29 cellular contexts compared by ENCODE assay signal in genomic region chr2:15028406-15028805, GRCh38.
"Had no signal": no experiment of that assay in that cellular context is flagged by ENCODE, and none has a peak within 500 bp of the region (broad histone marks: within the 10 kb centered on the region; RNA-seq: fewer than 3 reads in every experiment).

No MANE protein-coding gene starts in this region.

- H3K27ac ChIP-seq: ascending aorta, breast epithelium, VCaP had no signal

- H3K4me1 ChIP-seq: ascending aorta, breast epithelium had no signal

- H3K27me3 ChIP-seq: ascending aorta, breast epithelium had no signal

- H3K4me3 ChIP-seq: ascending aorta, breast epithelium had no signal

- ATAC-seq: activated CD8-positive, alpha-beta T cell treated with anti-CD3 and anti-CD28 coated beads for 36 hours; activated naive CD4-positive, alpha-beta T cell treated with anti-CD3 and anti-CD28 coated beads, Interleukin-2, amount 50 U/mL, for 72 hours; activated T-cell treated with anti-CD3 and anti-CD28 coated beads, Interleukin-2, amount 50 U/mL, for 4 hours; activated T-cell treated with anti-CD3 and anti-CD28 coated beads, Interleukin-2, amount 50 U/mL, for 72 hours; activated T-helper 17 cell treated with anti-CD3 and anti-CD28 coated beads, Interleukin-2, amount 50 U/mL, for 72 hours; T-cell; T-helper 17 cell had no signal

- H3K9me3 ChIP-seq: ascending aorta, breast epithelium had no signal

- H3K36me3 ChIP-seq: ascending aorta, breast epithelium had no signal

- DNase-seq: activated B cell treated with CpG ODN at 0.5 μM for 24 hours; activated CD4-positive, alpha-beta memory T cell treated with anti-CD3 and anti-CD28 coated beads for 36 hours; activated CD4-positive, alpha-beta T cell treated with anti-CD3 and anti-CD28 coated beads for 4 hours; activated CD4-positive, alpha-beta T cell treated with anti-CD3 and anti-CD28 coated beads, Interleukin-2, amount 50 U/mL, for 1 hour; activated CD4-positive, alpha-beta T cell treated with anti-CD3 and anti-CD28 coated beads, Interleukin-2, amount 50 U/mL, for 4 hours; activated CD4-positive, CD25-positive, alpha-beta regulatory T cell treated with anti-CD3 and anti-CD28 coated beads, Interleukin-2, amount 50 U/mL, for 72 hours; activated CD8-positive, alpha-beta memory T cell treated with anti-CD3 and anti-CD28 coated beads, Interleukin-2, amount 50 U/mL, for 4 hours; activated CD8-positive, alpha-beta T cell treated with anti-CD3 and anti-CD28 coated beads for 36 hours; activated effector memory CD4-positive, alpha-beta T cell treated with anti-CD3 and anti-CD28 coated beads, Interleukin-2, amount 50 U/mL, for 16 hours; activated gamma-delta T cell treated with Interleukin-2 at 50 U/mL for 16 hours; activated naive CD4-positive, alpha-beta T cell; activated naive CD4-positive, alpha-beta T cell treated with anti-CD3 and anti-CD28 coated beads for 36 hours; activated naive CD4-positive, alpha-beta T cell treated with anti-CD3 and anti-CD28 coated beads, Interleukin-2, amount 50 U/mL, for 16 hours; activated naive CD8-positive, alpha-beta T cell treated with anti-CD3 and anti-CD28 coated beads for 36 hours; activated T-cell treated with anti-CD3 and anti-CD28 coated beads for 4 hours; activated T-cell treated with anti-CD3 and anti-CD28 coated beads, Interleukin-2, amount 50 U/mL, for 1 hour; activated T-cell treated with anti-CD3 and anti-CD28 coated beads, Interleukin-2, amount 50 U/mL, for 4 hours; activated T-cell treated with anti-CD3 and anti-CD28 coated beads, Interleukin-2, amount 50 U/mL, for 72 hours; amygdala; anterior cingulate cortex; central memory CD4-positive, alpha-beta T cell; T-cell; T-helper 17 cell; T1000 had no signal
